In the genomic region with DNA sequence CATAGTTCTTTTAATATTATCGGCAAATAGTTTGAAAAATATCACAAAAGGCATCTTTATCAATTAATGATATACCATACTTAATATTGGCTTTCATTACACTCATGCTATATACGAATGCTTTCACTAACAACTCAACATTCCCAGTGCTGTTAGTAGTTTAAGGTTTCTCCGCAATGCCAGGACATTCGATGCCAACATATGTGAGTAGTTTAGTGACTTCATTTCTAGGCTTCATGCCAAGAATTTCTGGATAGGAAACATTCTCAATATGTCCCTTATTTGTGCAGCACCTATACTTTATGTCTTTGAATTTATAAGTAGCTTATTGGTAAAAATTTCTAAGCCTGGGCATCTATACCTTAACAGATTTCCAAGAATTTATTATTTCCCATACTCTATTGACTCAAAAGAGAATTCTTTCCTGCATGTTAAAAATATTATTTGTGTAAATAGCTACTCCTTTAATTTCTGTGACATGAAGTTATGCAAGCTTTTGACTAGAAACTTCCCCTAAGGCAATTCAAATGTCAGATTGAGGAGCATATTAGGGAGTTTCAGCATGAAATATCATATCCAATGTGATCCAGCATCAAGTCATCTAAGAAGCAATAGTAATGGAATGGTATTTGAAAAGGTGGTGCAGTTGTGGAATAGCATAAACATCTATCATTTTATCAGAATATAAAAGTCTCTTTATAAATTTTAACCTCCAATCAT, we compare ENCODE assay signal across 12 cellular contexts.
DNase-seq lines count a peak whose midpoint lies in the region; ATAC-seq and TF ChIP-seq lines count a peak whose summit lies in the region.
"Had no signal": no experiment of that assay in that cellular context is flagged by ENCODE, and none has a peak within 500 bp of the region (broad histone marks: within the 10 kb centered on the region; RNA-seq: fewer than 3 reads in every experiment).

No MANE protein-coding gene starts in this region.

- no peak overlapping the region for H2BK5ac ChIP-seq in H9 (ENCODE audit: insufficient read length, low read length)

- H3K36me3 ChIP-seq in RWPE2 (ENCODE audit: low read depth) = no peaks in the 10 kb centered on the region

- H4K91ac ChIP-seq in H9 (ENCODE audit: insufficient read length, low read depth, low read length) = no peak overlapping the region

- H3K4me1 ChIP-seq in RWPE2 (ENCODE audit: insufficient read depth, poor library complexity, severe bottlenecking) (peaks cover 12% of the 10 kb centered on the region), H9 (ENCODE audit: insufficient read depth, low read length) (no peaks in the 10 kb centered on the region)

- H3K4me3 ChIP-seq in RWPE2 (ENCODE audit: severe bottlenecking) (no peak overlapping the region), fibroblast of mammary gland (ENCODE audit: control insufficient read depth, low read depth, low read length) (no peak overlapping the region), dorsolateral prefrontal cortex (no peak overlapping the region)

- H3K9me3 ChIP-seq in RWPE2 (ENCODE audit: severe bottlenecking) (peaks cover 9% of the 10 kb centered on the region), H9 (ENCODE audit: control insufficient read depth, low read depth, low read length) (peaks cover 21% of the 10 kb centered on the region)

- no peak overlapping the region for H3K56ac ChIP-seq in H9 (ENCODE audit: insufficient read length, low read depth, low read length)

- H3K79me2 ChIP-seq in H9 (ENCODE audit: insufficient read depth, low read length) = no peaks in the 10 kb centered on the region

- no peak overlapping the region for H3K18ac ChIP-seq in H9 (ENCODE audit: insufficient read length, low read depth, low read length)

- H3K4ac ChIP-seq in H9 (ENCODE audit: low read depth, low read length) = no peak overlapping the region

- peak; percentile 70 for DNase-seq in A172 (ENCODE audit: low spot score)
- DNase-seq in HCEC 1CT = peak; percentile 73
- no peak for DNase-seq in RWPE2 (ENCODE audit: low spot score)
- DNase-seq in fibroblast of mammary gland (ENCODE audit: low read depth) = peak; percentile 92
- no peak for DNase-seq in NCI-H2227 (lab: John Stamatoyannopoulos, UW; ENCODE audit: unreplicated experiment)
- no peak for DNase-seq in OCI-M1 (lab: John Stamatoyannopoulos, UW)
- DNase-seq in dorsolateral prefrontal cortex = no peak
- DNase-seq in H9 = no peak
- DNase-seq: activated CD8-positive, alpha-beta memory T cell treated with anti-CD3 and anti-CD28 coated beads, Interleukin-2, amount 50 U/mL, for 48 hours; CD4-positive, CD25-positive, alpha-beta regulatory T cell; effector CD4-positive, alpha-beta T cell had no signal

- H3K4me1 Mint-ChIP-seq in H9 = no peaks in the 10 kb centered on the region
- H3K4me1 Mint-ChIP-seq: CD4-positive, CD25-positive, alpha-beta regulatory T cell had no signal

- no peak overlapping the region for H3K27ac Mint-ChIP-seq in H9
- H3K27ac Mint-ChIP-seq: CD4-positive, CD25-positive, alpha-beta regulatory T cell had no signal

- no peaks in the 10 kb centered on the region for H3K79me1 ChIP-seq in H9 (ENCODE audit: insufficient read depth, low read depth, low read length, poor library complexity, severe bottlenecking)

- no peak overlapping the region for H2BK20ac ChIP-seq in H9 (ENCODE audit: low read depth, low read length, poor library complexity, severe bottlenecking)

- H3T11ph ChIP-seq in H9 (ENCODE audit: low read length) = no peak overlapping the region

- H2BK12ac ChIP-seq in H9 (ENCODE audit: insufficient read length, low read depth, low read length) = no peak overlapping the region

- H2BK15ac ChIP-seq in H9 (ENCODE audit: low read depth, low read length) = no peak overlapping the region

- peaks cover 9 to 25% (median 24%) of the 10 kb centered on the region in 3 experiments for H3K36me3 Mint-ChIP-seq in H9 (ENCODE audit: insufficient read depth in 1 of 3, low read depth in 3 of 3)
- H3K36me3 Mint-ChIP-seq: CD4-positive, CD25-positive, alpha-beta regulatory T cell had no signal

- H4K5ac ChIP-seq in H9 (ENCODE audit: insufficient read length, low read depth, low read length) = no peak overlapping the region

- H4K20me1 ChIP-seq in H9 (ENCODE audit: control insufficient read depth, insufficient read depth, insufficient read length) = no peaks in the 10 kb centered on the region

- no CpG with 5 or more reads among the region's 4 CpGs for WGBS in H9 (ENCODE audit: extremely low coverage, insufficient read length, low lambda C conversion rate)

- no peak overlapping the region for H2AK5ac ChIP-seq in H9 (ENCODE audit: insufficient read length, low read length)

- no peak for TF ChIP-seq CTCF in RWPE2 (IDR thresholded peaks at IDR 0.05; ENCODE audit: poor library complexity, severe bottlenecking)
- TF ChIP-seq CTCF in fibroblast of mammary gland (conservative IDR thresholded peaks at IDR 0.05; ENCODE audit: control insufficient read depth, insufficient read depth, low read depth, low read length) = no peak
- no peak for TF ChIP-seq CTCF in dorsolateral prefrontal cortex (IDR thresholded peaks at IDR 0.05 in 54 of 56, conservative IDR thresholded peaks at IDR 0.05 in 2 of 56; ENCODE audit: low read depth in 1 of 56, partially characterized antibody in 56 of 56)
- TF ChIP-seq CTCF in H9 (conservative IDR thresholded peaks at IDR 0.05) = no peak

- no peak overlapping the region for H4K8ac ChIP-seq in H9 (replicated peaks; ENCODE audit: insufficient read length, low read depth, low read length)

- H3K14ac ChIP-seq in H9 (ENCODE audit: insufficient read depth, low read length) = no peak overlapping the region

- no peak overlapping the region for H3K4me2 ChIP-seq in H9 (ENCODE audit: insufficient read depth, insufficient read length, low read length)
- H3K4me2 ChIP-seq: KMS-11 had no signal

- H3K27ac ChIP-seq in RWPE2 (ENCODE audit: poor library complexity, severe bottlenecking) (peak overlapping the region; percentile 9), dorsolateral prefrontal cortex (peak overlapping the region in 6 of 59 donors; percentile 8 to 46 (median 20)), H9 (ENCODE audit: insufficient read length, low read depth, low read length) (no peak overlapping the region)
- H3K27ac ChIP-seq: KMS-11 had no signal

- no peak overlapping the region for H3K23ac ChIP-seq in H9 (ENCODE audit: insufficient read length, low read depth, low read length)

- no peak overlapping the region for H2BK120ac ChIP-seq in H9 (ENCODE audit: low read depth, low read length, poor library complexity, severe bottlenecking)

- H3K27me3 Mint-ChIP-seq in H9 (ENCODE audit: low read depth) = no peaks in the 10 kb centered on the region
- H3K27me3 Mint-ChIP-seq: CD4-positive, CD25-positive, alpha-beta regulatory T cell had no signal

- H3K9me3 Mint-ChIP-seq in H9 = peaks cover 29 to 33% of the 10 kb centered on the region in 2 experiments

- intact Hi-C loops in dorsolateral prefrontal cortex (cut with DNase I) = no loop called here

- no peak overlapping the region for H2AFZ ChIP-seq in H9 (ENCODE audit: low read length)

- no peaks in the 10 kb centered on the region for H3K23me2 ChIP-seq in H9 (ENCODE audit: insufficient read length, low read depth, low read length, poor library complexity, severe bottlenecking)

- no peak overlapping the region for H3K4me3 Mint-ChIP-seq in H9
- H3K4me3 Mint-ChIP-seq: CD4-positive, CD25-positive, alpha-beta regulatory T cell had no signal

- peak; percentile 95 for ATAC-seq in RWPE2 (ENCODE audit: low read depth)

- no peaks in the 10 kb centered on the region for H3K27me3 ChIP-seq in RWPE2 (ENCODE audit: insufficient read depth, poor library complexity, severe bottlenecking)
- H3K27me3 ChIP-seq in dorsolateral prefrontal cortex = no peaks in the 10 kb centered on the region
- H3K27me3 ChIP-seq in H9 (ENCODE audit: insufficient read depth, low read length) = no peaks in the 10 kb centered on the region

- no peak overlapping the region for H3K9ac ChIP-seq in H9 (ENCODE audit: extremely low read depth, insufficient read length, low read length)
- H3K9ac ChIP-seq: KMS-11 had no signal

Comparison
In these comparisons a context has a peak if more than half of its experiments do, and no peak if none do; other contexts are left out.
1. DNase-seq: peak in A172 (single experiment), HCEC 1CT (single experiment) and fibroblast of mammary gland (single experiment); none in RWPE2 (single experiment), NCI-H2227 (single experiment), OCI-M1 (single experiment), dorsolateral prefrontal cortex (0 of 10) and H9 (single experiment).